In the genomic region with DNA sequence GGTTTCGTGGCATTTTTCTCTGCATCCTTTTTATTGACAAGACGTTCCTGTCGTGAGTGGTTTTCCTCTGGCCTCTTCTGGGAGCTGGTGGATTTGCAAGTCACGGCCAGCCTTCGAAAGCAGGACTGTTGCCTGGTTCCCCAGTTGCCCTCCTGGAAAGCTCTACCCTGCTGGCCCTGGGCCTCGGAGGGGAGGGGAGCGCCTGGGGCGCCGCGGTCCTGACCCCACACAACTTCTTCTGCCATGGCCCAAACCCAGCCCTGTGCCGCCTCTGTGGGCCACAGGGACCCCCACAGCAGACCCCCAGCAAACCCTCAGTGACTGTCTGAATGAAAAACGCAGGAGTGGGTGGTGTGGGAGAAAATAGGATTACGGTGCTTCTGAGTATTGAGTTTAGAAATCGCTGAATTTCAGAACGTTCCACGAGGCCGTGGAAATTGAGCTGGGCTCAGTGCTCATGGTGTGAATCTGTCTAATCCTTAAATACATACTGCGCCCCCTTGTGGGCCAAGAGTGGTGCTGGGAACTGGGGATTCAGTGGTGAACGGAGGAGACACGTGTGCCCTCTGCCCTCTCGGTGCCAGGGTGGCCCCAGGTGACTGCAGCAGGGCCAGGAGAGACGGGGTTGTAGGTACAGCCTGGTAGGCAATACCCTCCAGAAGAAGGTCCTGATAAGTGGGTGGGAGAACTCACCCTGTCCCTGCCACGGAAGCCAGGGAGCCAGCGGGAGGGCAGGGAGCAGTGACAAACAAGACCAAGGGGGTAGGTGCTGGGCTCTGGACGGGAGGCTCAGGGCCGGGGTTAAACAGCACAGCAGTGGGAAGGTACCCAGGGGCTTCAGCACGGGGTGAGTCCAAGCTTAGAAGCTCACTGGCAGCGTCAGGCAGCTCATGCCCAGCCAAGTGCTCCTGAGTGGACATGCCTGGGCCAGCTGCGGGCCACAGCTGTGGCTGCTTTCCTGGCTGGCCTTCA, we compare ENCODE assay signal across 8 cellular contexts.
DNase-seq lines count a peak whose midpoint lies in the region; ATAC-seq and TF ChIP-seq lines count a peak whose summit lies in the region.

No MANE protein-coding gene starts in this region.

- TF ChIP-seq CTCF in coronary artery (IDR thresholded peaks at IDR 0.05) (peak; percentile 53), right lobe of liver (IDR thresholded peaks at IDR 0.05) (peak; percentile 43 to 74 (median 54))

- H3K4me3 ChIP-seq in coronary artery (no peak overlapping the region), right lobe of liver (no peak overlapping the region)

- ATAC-seq in right lobe of liver (peak; percentile 77 to 95 (median 84)), GM21737 (IDR thresholded peaks at IDR 0.05; ENCODE audit: unreplicated experiment) (no peak)

- 34% methylated on average over 16 of the region's 29 CpGs for WGBS in right lobe of liver (ENCODE audit: insufficient coverage, low coverage, low lambda C conversion rate, missing lambda C conversion rate)

- H3K27me3 ChIP-seq in right lobe of liver = no peaks in the 10 kb centered on the region

- intact Hi-C loops in right lobe of liver (cut with DNase I) = no loop called here

- no peaks in the 10 kb centered on the region for H3K4me1 ChIP-seq in right lobe of liver

- DNase-seq in SIG-M5 treated with dmso at 0.1 percent for 504 hours (lab: John Stamatoyannopoulos, UW; ENCODE audit: unreplicated experiment) (peak; percentile 85), SIG-M5 (lab: John Stamatoyannopoulos, UW) (no peak), NCI-H446 (lab: John Stamatoyannopoulos, UW) (peak; percentile 20 to 75), coronary artery (ENCODE audit: low spot score) (no peak), right lobe of liver (peak; percentile 60 to 79 (median 75))
- peak; percentile 64 to 77 for DNase-seq in activated CD4-positive, alpha-beta T cell treated with anti-CD3 and anti-CD28 coated beads for 4 hours
- peak; percentile 49 for DNase-seq in stimulated activated CD8-positive, alpha-beta memory T cell treated with anti-CD3 and anti-CD28 coated beads, Interleukin-12 subunit alpha, Interleukin-12 subunit beta, amount 100 ng/mL, for 1 hour (ENCODE audit: low read depth)

- H3K27ac ChIP-seq in coronary artery (no peak overlapping the region), right lobe of liver (no peak overlapping the region)

- H3K9me3 ChIP-seq in right lobe of liver = no peaks in the 10 kb centered on the region

- TF ChIP-seq POLR2A in right lobe of liver (IDR thresholded peaks at IDR 0.05) = no peak

- H3K36me3 ChIP-seq in right lobe of liver = no peaks in the 10 kb centered on the region

Comparison
In these comparisons a context has a peak if more than half of its experiments do, and no peak if none do; other contexts are left out.
1. DNase-seq: peak in SIG-M5 treated with dmso at 0.1 percent for 504 hours (single experiment), NCI-H446 (2 of 2), activated CD4-positive, alpha-beta T cell treated with anti-CD3 and anti-CD28 coated beads for 4 hours (2 of 2), right lobe of liver (3 of 3) and stimulated activated CD8-positive, alpha-beta memory T cell treated with anti-CD3 and anti-CD28 coated beads, Interleukin-12 subunit alpha, Interleukin-12 subunit beta, amount 100 ng/mL, for 1 hour (single experiment); none in SIG-M5 (single experiment) and coronary artery (single experiment).